In genomic region chr18:25895518-25895917, GRCh38 we compare ENCODE assay signal across 22 cellular contexts.
A peak's percentile ranks its signal among the peaks of the same experiment; 100 is the strongest.
DNase-seq lines count a peak whose midpoint lies in the region; ATAC-seq and TF ChIP-seq lines count a peak whose summit lies in the region.
"Had no signal": no experiment of that assay in that cellular context is flagged by ENCODE, and none has a peak within 500 bp of the region (broad histone marks: within the 10 kb centered on the region; RNA-seq: fewer than 3 reads in every experiment).

No MANE protein-coding gene starts in this region.

- DNase-seq in WTC11 (ENCODE audit: low spot score) (no peak), NAMALWA (ENCODE audit: low spot score) (no peak), NCI-H69 (lab: John Stamatoyannopoulos, UW) (no peak), heart right ventricle (no peak)
- DNase-seq: activated naive CD8-positive, alpha-beta T cell treated with anti-CD3 and anti-CD28 coated beads, Interleukin-2, amount 10 ng/mL, durations not matched to agents 7 days and 5 days; left lung; natural killer cell; NCI-H1436; stimulated activated CD4-positive, alpha-beta T cell treated with anti-CD3 and anti-CD28 coated beads, Interleukin-12 subunit alpha, Interleukin-12 subunit beta, amount 100 ng/mL, for 4 hours; upper lobe of right lung had no signal

- WGBS in heart right ventricle, 2 donors = 73 to 92% methylated on average over 3 of the region's 3 CpGs

- H3K9me3 ChIP-seq in heart right ventricle = peaks cover 0 to 5% (median 0%) of the 10 kb centered on the region in 11 donors
- H3K9me3 ChIP-seq: Caco-2, left lung, upper lobe of right lung had no signal

- no peaks in the 10 kb centered on the region for H3K36me3 ChIP-seq in heart right ventricle
- H3K36me3 ChIP-seq: left lung, upper lobe of right lung had no signal

- CTCF ChIA-PET in WTC11 (lab: Charles Lee) = interaction anchor here (0.5 to 1.7 kb wide), 6 partner anchors 25 to 1352 kb away, joined by 3 to 5 read pairs (median 3); no protein-coding TSS in a partner anchor

- TF ChIP-seq CTCF in WTC11 (IDR thresholded peaks at IDR 0.05) = no peak
- no peak for TF ChIP-seq CTCF in heart right ventricle (IDR thresholded peaks at IDR 0.05)

- H3K36me3 Mint-ChIP-seq in WTC11 = no peaks in the 10 kb centered on the region
- H3K36me3 Mint-ChIP-seq: activated naive CD8-positive, alpha-beta T cell treated with anti-CD3 and anti-CD28 coated beads, Interleukin-2, amount 10 ng/mL, durations not matched to agents 7 days and 5 days; immature natural killer cell; natural killer cell had no signal

- peaks cover 3% of the 10 kb centered on the region; the same call in 1 of the 2 replicates for H3K9me3 Mint-ChIP-seq in WTC11
- H3K9me3 Mint-ChIP-seq: activated CD4-positive, alpha-beta T cell treated with anti-CD3 and anti-CD28 coated beads, Interleukin-2, amount 10 ng/mL, durations not matched to agents 7 days and 5 days; activated naive CD8-positive, alpha-beta T cell treated with anti-CD3 and anti-CD28 coated beads, Interleukin-2, amount 10 ng/mL, durations not matched to agents 7 days and 5 days; activated T-helper 2 cell treated with anti-CD3 and anti-CD28 coated beads, Interferon-gamma antibody, Interleukin-2, Interleukin-4, amounts not matched to agents 10 μg/mL and 5 μg/mL and 100 μg/mL, durations not matched to agents 14 hours and 24 hours and 36 hours; HFFc6; immature natural killer cell; natural killer cell had no signal

- no peaks in the 10 kb centered on the region for H3K27me3 Mint-ChIP-seq in WTC11 (ENCODE audit: low read depth)

- no peak overlapping the region for H3K4me3 Mint-ChIP-seq in WTC11
- H3K4me3 Mint-ChIP-seq: activated CD4-positive, alpha-beta T cell treated with anti-CD3 and anti-CD28 coated beads, Interleukin-2, amount 10 ng/mL, durations not matched to agents 7 days and 5 days; activated naive CD8-positive, alpha-beta T cell treated with anti-CD3 and anti-CD28 coated beads, Interleukin-2, amount 10 ng/mL, durations not matched to agents 7 days and 5 days; HFFc6; natural killer cell had no signal

- H3K27ac ChIP-seq in heart right ventricle = no peak overlapping the region
- H3K27ac ChIP-seq: epithelial cell of prostate, HL-60, left lung, upper lobe of right lung, VCaP had no signal

- no peaks in the 10 kb centered on the region for H3K4me1 ChIP-seq in heart right ventricle
- H3K4me1 ChIP-seq: Caco-2, left lung, upper lobe of right lung had no signal

- H3K27me3 ChIP-seq in heart right ventricle = peaks cover 0 to 5% (median 0%) of the 10 kb centered on the region in 7 donors
- H3K27me3 ChIP-seq: left lung, upper lobe of right lung had no signal

- H3K4me3 ChIP-seq in heart right ventricle = no peak overlapping the region
- H3K4me3 ChIP-seq: left lung, upper lobe of right lung had no signal

- ATAC-seq in GM18868 (IDR thresholded peaks at IDR 0.05; ENCODE audit: unreplicated experiment) = peak; percentile 23
- ATAC-seq in GM21717 (IDR thresholded peaks at IDR 0.05; ENCODE audit: unreplicated experiment) = peak; percentile 57
- ATAC-seq in HG03066 (IDR thresholded peaks at IDR 0.05; ENCODE audit: low read depth, unreplicated experiment) = peak; percentile 45
- peak; percentile 20; the same call in 1 of the 2 replicates for ATAC-seq in WTC11
- ATAC-seq in HG02981 (IDR thresholded peaks at IDR 0.05; ENCODE audit: unreplicated experiment) = no peak
- ATAC-seq in heart right ventricle = no peak

- no peak overlapping the region for H3K27ac Mint-ChIP-seq in WTC11
- H3K27ac Mint-ChIP-seq: activated CD4-positive, alpha-beta T cell treated with anti-CD3 and anti-CD28 coated beads, Interleukin-2, amount 10 ng/mL, durations not matched to agents 7 days and 5 days; activated naive CD8-positive, alpha-beta T cell treated with anti-CD3 and anti-CD28 coated beads, Interleukin-2, amount 10 ng/mL, durations not matched to agents 7 days and 5 days; activated T-helper 2 cell treated with anti-CD3 and anti-CD28 coated beads, Interferon-gamma antibody, Interleukin-2, Interleukin-4, amounts not matched to agents 10 μg/mL and 5 μg/mL and 100 μg/mL, durations not matched to agents 14 hours and 24 hours and 36 hours; HFFc6; immature natural killer cell; natural killer cell had no signal

- peaks cover 11% of the 10 kb centered on the region for H3K4me1 Mint-ChIP-seq in WTC11
- H3K4me1 Mint-ChIP-seq: activated CD4-positive, alpha-beta T cell treated with anti-CD3 and anti-CD28 coated beads, Interleukin-2, amount 10 ng/mL, durations not matched to agents 7 days and 5 days; activated naive CD8-positive, alpha-beta T cell treated with anti-CD3 and anti-CD28 coated beads, Interleukin-2, amount 10 ng/mL, durations not matched to agents 7 days and 5 days; immature natural killer cell had no signal

- POLR2A ChIA-PET in WTC11 (lab: Charles Lee) = interaction anchor here (0.6 kb wide), 1 partner anchor 546 kb away, joined by 5 read pairs; no protein-coding TSS in a partner anchor

- intact Hi-C loops in heart right ventricle (cut with DNase I) = loop anchor here in 8 of 10 donors (5.0 to 10.0 kb wide), 3 partner anchors 1018 to 1301 kb away; no protein-coding TSS in a partner anchor

TF ChIP-seq in WTC11, 78 proteins besides CTCF, POLR2A, EP300 and RAD21:
- TF ChIP-seq SP1 (CRISPR knock-in tag; conservative IDR thresholded peaks at IDR 0.05) = no peak
- no peak for TF ChIP-seq MYBL2 (CRISPR knock-in tag; IDR thresholded peaks at IDR 0.05)
- TF ChIP-seq, protein P1, sequence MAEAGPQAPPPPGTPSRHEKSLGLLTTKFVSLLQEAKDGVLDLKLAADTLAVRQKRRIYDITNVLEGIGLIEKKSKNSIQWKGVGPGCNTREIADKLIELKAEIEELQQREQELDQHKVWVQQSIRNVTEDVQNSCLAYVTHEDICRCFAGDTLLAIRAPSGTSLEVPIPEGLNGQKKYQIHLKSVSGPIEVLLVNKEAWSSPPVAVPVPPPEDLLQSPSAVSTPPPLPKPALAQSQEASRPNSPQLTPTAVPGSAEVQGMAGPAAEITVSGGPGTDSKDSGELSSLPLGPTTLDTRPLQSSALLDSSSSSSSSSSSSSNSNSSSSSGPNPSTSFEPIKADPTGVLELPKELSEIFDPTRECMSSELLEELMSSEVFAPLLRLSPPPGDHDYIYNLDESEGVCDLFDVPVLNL (CRISPR knock-in tag; IDR thresholded peaks at IDR 0.05; ENCODE audit: borderline replicate concordance, low read depth) = no peak
- no peak for TF ChIP-seq FOXP4 (CRISPR knock-in tag; IDR thresholded peaks at IDR 0.05)
- TF ChIP-seq, protein P2, sequence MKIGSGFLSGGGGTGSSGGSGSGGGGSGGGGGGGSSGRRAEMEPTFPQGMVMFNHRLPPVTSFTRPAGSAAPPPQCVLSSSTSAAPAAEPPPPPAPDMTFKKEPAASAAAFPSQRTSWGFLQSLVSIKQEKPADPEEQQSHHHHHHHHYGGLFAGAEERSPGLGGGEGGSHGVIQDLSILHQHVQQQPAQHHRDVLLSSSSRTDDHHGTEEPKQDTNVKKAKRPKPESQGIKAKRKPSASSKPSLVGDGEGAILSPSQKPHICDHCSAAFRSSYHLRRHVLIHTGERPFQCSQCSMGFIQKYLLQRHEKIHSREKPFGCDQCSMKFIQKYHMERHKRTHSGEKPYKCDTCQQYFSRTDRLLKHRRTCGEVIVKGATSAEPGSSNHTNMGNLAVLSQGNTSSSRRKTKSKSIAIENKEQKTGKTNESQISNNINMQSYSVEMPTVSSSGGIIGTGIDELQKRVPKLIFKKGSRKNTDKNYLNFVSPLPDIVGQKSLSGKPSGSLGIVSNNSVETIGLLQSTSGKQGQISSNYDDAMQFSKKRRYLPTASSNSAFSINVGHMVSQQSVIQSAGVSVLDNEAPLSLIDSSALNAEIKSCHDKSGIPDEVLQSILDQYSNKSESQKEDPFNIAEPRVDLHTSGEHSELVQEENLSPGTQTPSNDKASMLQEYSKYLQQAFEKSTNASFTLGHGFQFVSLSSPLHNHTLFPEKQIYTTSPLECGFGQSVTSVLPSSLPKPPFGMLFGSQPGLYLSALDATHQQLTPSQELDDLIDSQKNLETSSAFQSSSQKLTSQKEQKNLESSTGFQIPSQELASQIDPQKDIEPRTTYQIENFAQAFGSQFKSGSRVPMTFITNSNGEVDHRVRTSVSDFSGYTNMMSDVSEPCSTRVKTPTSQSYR (CRISPR knock-in tag; IDR thresholded peaks at IDR 0.05) = no peak
- no peak for TF ChIP-seq ZBTB21 (CRISPR knock-in tag; IDR thresholded peaks at IDR 0.05; ENCODE audit: borderline replicate concordance)
- TF ChIP-seq, protein P3, sequence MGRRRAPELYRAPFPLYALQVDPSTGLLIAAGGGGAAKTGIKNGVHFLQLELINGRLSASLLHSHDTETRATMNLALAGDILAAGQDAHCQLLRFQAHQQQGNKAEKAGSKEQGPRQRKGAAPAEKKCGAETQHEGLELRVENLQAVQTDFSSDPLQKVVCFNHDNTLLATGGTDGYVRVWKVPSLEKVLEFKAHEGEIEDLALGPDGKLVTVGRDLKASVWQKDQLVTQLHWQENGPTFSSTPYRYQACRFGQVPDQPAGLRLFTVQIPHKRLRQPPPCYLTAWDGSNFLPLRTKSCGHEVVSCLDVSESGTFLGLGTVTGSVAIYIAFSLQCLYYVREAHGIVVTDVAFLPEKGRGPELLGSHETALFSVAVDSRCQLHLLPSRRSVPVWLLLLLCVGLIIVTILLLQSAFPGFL (CRISPR knock-in tag; IDR thresholded peaks at IDR 0.05; ENCODE audit: borderline replicate concordance) = no peak
- TF ChIP-seq, protein P4, sequence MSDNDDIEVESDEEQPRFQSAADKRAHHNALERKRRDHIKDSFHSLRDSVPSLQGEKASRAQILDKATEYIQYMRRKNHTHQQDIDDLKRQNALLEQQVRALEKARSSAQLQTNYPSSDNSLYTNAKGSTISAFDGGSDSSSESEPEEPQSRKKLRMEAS (CRISPR knock-in tag; IDR thresholded peaks at IDR 0.05) = no peak
- TF ChIP-seq ZNF232 (CRISPR knock-in tag; IDR thresholded peaks at IDR 0.05) = no peak

Comparison
In these comparisons a context has a peak if more than half of its experiments do, and no peak if none do; other contexts are left out.
1. ATAC-seq: peak in GM18868 (single experiment), GM21717 (single experiment), HG03066 (single experiment) and WTC11 (single experiment); none in HG02981 (single experiment) and heart right ventricle (0 of 8).